In genomic region chr5:59698207-59698606, GRCh38 we compare ENCODE assay signal across 27 cellular contexts.
"Had no signal": no experiment of that assay in that cellular context is flagged by ENCODE, and none has a peak within 500 bp of the region (broad histone marks: within the 10 kb centered on the region; RNA-seq: fewer than 3 reads in every experiment).

No MANE protein-coding gene starts in this region.

- H3K27ac ChIP-seq: body of pancreas, colonic mucosa, epithelial cell of prostate, esophagus squamous epithelium, left ventricle myocardium inferior, neutrophil, ovary, WERI-Rb-1 had no signal

- H3K4me1 ChIP-seq: body of pancreas, colonic mucosa, esophagus squamous epithelium, left ventricle myocardium inferior had no signal

- H3K4me3 ChIP-seq: body of pancreas, colonic mucosa, esophagus squamous epithelium, left ventricle myocardium inferior, ovary, smooth muscle cell had no signal

- H3K27me3 ChIP-seq: body of pancreas, colonic mucosa, esophagus squamous epithelium, neutrophil, ovary had no signal

- H3K9me3 ChIP-seq: body of pancreas, colonic mucosa, esophagus squamous epithelium, left ventricle myocardium inferior, neutrophil, ovary had no signal

- H3K36me3 ChIP-seq: colonic mucosa, esophagus squamous epithelium, left ventricle myocardium inferior, ovary, WERI-Rb-1 had no signal

- DNase-seq: activated CD4-positive, alpha-beta T cell treated with anti-CD3 and anti-CD28 coated beads for 48 hours; activated CD4-positive, alpha-beta T cell treated with anti-CD3 and anti-CD28 coated beads, Interleukin-2, amount 50 U/mL, for 48 hours; activated CD8-positive, alpha-beta memory T cell treated with anti-CD3 and anti-CD28 coated beads, Interleukin-2, amount 50 U/mL, for 4 hours; activated effector memory CD4-positive, alpha-beta T cell treated with anti-CD3 and anti-CD28 coated beads, Interleukin-2, amount 50 U/mL, for 16 hours; activated naive CD4-positive, alpha-beta T cell treated with anti-CD3 and anti-CD28 coated beads for 36 hours; activated naive CD8-positive, alpha-beta T cell treated with anti-CD3 and anti-CD28 coated beads, Interleukin-2, amount 10 ng/mL, durations not matched to agents 7 days and 5 days; activated T-cell treated with anti-CD3 and anti-CD28 coated beads, Interleukin-2, amount 50 U/mL, for 1 hour; amniotic stem cell; body of pancreas; colonic mucosa; effector CD8-positive, alpha-beta T cell; esophagus squamous epithelium; foreskin fibroblast; left ventricle myocardium inferior; mammary epithelial cell; ovary; retina; stimulated activated CD4-positive, alpha-beta T cell treated with anti-CD3 and anti-CD28 coated beads, Interleukin-1b, Interleukin-23, amount 100 ng/mL, for 48 hours; stimulated activated CD4-positive, alpha-beta T cell treated with anti-CD3 and anti-CD28 coated beads, Interleukin-4, amount 100 ng/mL, for 4 hours; stimulated activated CD8-positive, alpha-beta memory T cell treated with anti-CD3 and anti-CD28 coated beads, Interleukin-4, amount 100 ng/mL, for 48 hours; stimulated activated naive CD8-positive, alpha-beta T cell treated with anti-CD3 and anti-CD28 coated beads, Interleukin-15, amount 100 ng/mL, for 72 hours; substantia nigra; T1000; WERI-Rb-1 had no signal
